Comparison of ENCODE assay signal across 21 cellular contexts in the genomic region with DNA sequence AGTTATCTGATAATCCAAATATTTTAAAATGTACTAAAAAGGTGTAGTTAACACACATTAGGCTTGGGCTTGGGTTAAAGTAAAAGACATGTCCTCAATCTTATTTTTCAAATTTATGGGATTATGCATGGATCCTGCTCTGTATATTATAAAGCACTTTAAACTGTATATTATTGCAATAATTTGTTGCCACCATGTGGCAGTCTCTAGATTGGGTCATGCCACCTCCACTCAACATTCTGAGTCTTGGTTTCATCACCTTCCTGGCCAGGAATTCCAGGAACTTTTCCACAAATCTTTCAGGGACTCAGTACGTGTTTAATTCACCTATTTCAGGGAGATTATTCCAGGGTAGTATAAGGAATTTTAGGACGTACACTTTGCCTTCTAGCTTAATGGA.
DNase-seq lines count a peak whose midpoint lies in the region; FAIRE-seq and TF ChIP-seq lines count a peak whose summit lies in the region.
"Had no signal": no experiment of that assay in that cellular context is flagged by ENCODE, and none has a peak within 500 bp of the region (broad histone marks: within the 10 kb centered on the region; RNA-seq: fewer than 3 reads in every experiment).

No MANE protein-coding gene starts in this region.

- intact Hi-C loops in kidney (cut with DNase I), result no loop called here

- H3K9me3 ChIP-seq in kidney (ENCODE audit: control insufficient read depth in 1 of 2, low read length in 2 of 2) (no peaks in the 10 kb centered on the region), right atrium auricular region (no peaks in the 10 kb centered on the region)
- H3K9me3 ChIP-seq: left ventricle myocardium inferior, upper lobe of right lung had no signal

- no peak for FAIRE-seq in kidney (lab: Jason Lieb, UNC)

- H3K9ac ChIP-seq in kidney (ENCODE audit: low read length in 2 of 2), result no peak overlapping the region

- no peak overlapping the region for H3K27ac ChIP-seq in kidney (ENCODE audit: low read depth in 2 of 2, low read length in 2 of 2)
- no peak overlapping the region for H3K27ac ChIP-seq in right atrium auricular region
- H3K27ac ChIP-seq: epithelial cell of prostate, HL-60, left ventricle myocardium inferior, upper lobe of right lung, WERI-Rb-1 had no signal

- TF ChIP-seq CTCF in LNCaP clone FGC (IDR thresholded peaks at IDR 0.05; ENCODE audit: control insufficient read depth, extremely low read depth, insufficient read depth) (peak; percentile 63), astrocyte of the cerebellum (IDR thresholded peaks at IDR 0.05; ENCODE audit: low read depth, low read length, missing control alignments) (peak; percentile 9), kidney (IDR thresholded peaks at IDR 0.05; ENCODE audit: borderline replicate concordance, extremely low read depth, insufficient read depth) (peak; percentile 6), right atrium auricular region (IDR thresholded peaks at IDR 0.05) (no peak), foreskin fibroblast (IDR thresholded peaks at IDR 0.05; ENCODE audit: low read depth, low read length) (no peak)

- H3K27me3 ChIP-seq in right atrium auricular region, result no peaks in the 10 kb centered on the region
- H3K27me3 ChIP-seq: upper lobe of right lung had no signal

- in situ Hi-C loops in astrocyte of the cerebellum (cut with HindIII; ENCODE audit: low sequenced_read_pairs), result no loop called here

- H3K36me3 ChIP-seq in kidney (ENCODE audit: control insufficient read depth in 1 of 2, insufficient read depth in 2 of 2, low read length in 2 of 2) (no peaks in the 10 kb centered on the region), right atrium auricular region (no peaks in the 10 kb centered on the region)
- H3K36me3 ChIP-seq: left ventricle myocardium inferior, upper lobe of right lung, WERI-Rb-1 had no signal

- DNase-seq in DMS53 (lab: John Stamatoyannopoulos, UW) (peak; percentile 54), LNCaP clone FGC (ENCODE audit: low read depth) (no peak), astrocyte of the cerebellum (ENCODE audit: low read depth) (no peak), kidney (no peak), right atrium auricular region (ENCODE audit: low spot score) (no peak), NCI-H510A treated with DMSO at 0.1 percent for 48 hours (lab: John Stamatoyannopoulos, UW) (no peak), foreskin fibroblast (no peak)
- no peak for DNase-seq in activated CD8-positive, alpha-beta memory T cell treated with anti-CD3 and anti-CD28 coated beads for 24 hours
- DNase-seq: activated CD8-positive, alpha-beta memory T cell treated with anti-CD3 and anti-CD28 coated beads, Interleukin-2, amount 50 U/mL, for 48 hours; aorta; CD4-positive, alpha-beta memory T cell; foreskin melanocyte; left ventricle myocardium inferior; midbrain; naive thymus-derived CD8-positive, alpha-beta T cell; NCI-H2081 treated with DMSO at 0.1 percent for 48 hours; stimulated activated CD4-positive, alpha-beta T cell treated with anti-CD3 and anti-CD28 coated beads, Interleukin-2, amount 100 ng/mL, for 48 hours; upper lobe of right lung; WERI-Rb-1 had no signal

- H3K4me1 ChIP-seq in kidney (ENCODE audit: control insufficient read depth in 1 of 2, insufficient read depth in 1 of 2, low read depth in 1 of 2, low read length in 2 of 2) (no peaks in the 10 kb centered on the region), right atrium auricular region (no peaks in the 10 kb centered on the region)
- H3K4me1 ChIP-seq: left ventricle myocardium inferior, upper lobe of right lung had no signal

- H3K4me3 ChIP-seq in LNCaP clone FGC (ENCODE audit: low read depth, low read length) (no peak overlapping the region), astrocyte of the cerebellum (ENCODE audit: low read depth, low read length) (no peak overlapping the region), kidney (ENCODE audit: low read length in 2 of 2) (no peak overlapping the region), right atrium auricular region (no peak overlapping the region), foreskin fibroblast (ENCODE audit: low read depth in 1 of 2, low read length in 2 of 2) (no peak overlapping the region)
- H3K4me3 ChIP-seq: left ventricle myocardium inferior, upper lobe of right lung had no signal

Comparison
In these comparisons a context has a peak if more than half of its experiments do, and no peak if none do; other contexts are left out.
1. CTCF ChIP-seq: peak in LNCaP clone FGC (single experiment), astrocyte of the cerebellum (single experiment) and kidney (single experiment); none in right atrium auricular region (0 of 2) and foreskin fibroblast (single experiment).